ENCODE assay signal across 28 cellular contexts in genomic region chr12:41910578-41911331, GRCh38.
"Had no signal": no experiment of that assay in that cellular context is flagged by ENCODE, and none has a peak within 500 bp of the region (broad histone marks: within the 10 kb centered on the region; RNA-seq: fewer than 3 reads in every experiment).

No MANE protein-coding gene starts in this region.

- H3K4me1 Mint-ChIP-seq: immature natural killer cell; naive thymus-derived CD8-positive, alpha-beta T cell; nephron; stimulated activated naive CD8-positive, alpha-beta T cell treated with anti-CD3 and anti-CD28 coated beads, Interleukin-15, amount 100 ng/mL, for 72 hours had no signal

- H3K27me3 ChIP-seq: left lung, right atrium auricular region, right lobe of liver, thyroid gland, transverse colon, upper lobe of left lung, vagina had no signal

- DNase-seq: hypothalamus; immature natural killer cell; kidney; left colon; left lung; lower lobe of right lung; mammary epithelial cell; mesenchymal stem cell; naive thymus-derived CD8-positive, alpha-beta T cell; occipital lobe; psoas muscle; right lobe of liver; stimulated activated CD4-positive, alpha-beta T cell treated with anti-CD3 and anti-CD28 coated beads, Interleukin-1b, Interleukin-23, amount 100 ng/mL, for 48 hours; stimulated activated CD4-positive, alpha-beta T cell treated with anti-CD3 and anti-CD28 coated beads, Interleukin-2, amount 100 ng/mL, for 48 hours; stimulated activated CD4-positive, alpha-beta T cell treated with anti-CD3 and anti-CD28 coated beads, Interleukin-4, amount 100 ng/mL, for 4 hours; stimulated activated CD8-positive, alpha-beta memory T cell treated with anti-CD3 and anti-CD28 coated beads, Interleukin-4, amount 100 ng/mL, for 48 hours; stimulated activated naive CD4-positive, alpha-beta T cell treated with Interleukin-2 at 50 U/mL for 16 hours; stimulated activated naive CD8-positive, alpha-beta T cell treated with anti-CD3 and anti-CD28 coated beads, Interleukin-15, amount 100 ng/mL, for 72 hours; substantia nigra; thyroid gland; transverse colon; upper lobe of left lung had no signal

- ATAC-seq: left colon; left lung; lower lobe of right lung; naive thymus-derived CD8-positive, alpha-beta T cell; psoas muscle; right lobe of liver; stimulated activated memory B cell treated with anti-CD40 and anti-IgM and Interleukin-4, amounts not matched to agents 10 μg/mL and 1 μg/mL and 100 μg/mL, for 72 hours; stimulated activated naive CD8-positive, alpha-beta T cell treated with anti-CD3 and anti-CD28 coated beads, Interleukin-15, amount 100 ng/mL, for 72 hours had no signal

- H3K36me3 Mint-ChIP-seq: immature natural killer cell; naive thymus-derived CD8-positive, alpha-beta T cell; stimulated activated memory B cell treated with anti-CD40 and anti-IgM and Interleukin-4, amounts not matched to agents 10 μg/mL and 1 μg/mL and 100 μg/mL, for 72 hours had no signal

- H3K27ac Mint-ChIP-seq: immature natural killer cell; naive thymus-derived CD8-positive, alpha-beta T cell; nephron; stimulated activated memory B cell treated with anti-CD40 and anti-IgM and Interleukin-4, amounts not matched to agents 10 μg/mL and 1 μg/mL and 100 μg/mL, for 72 hours; stimulated activated naive CD8-positive, alpha-beta T cell treated with anti-CD3 and anti-CD28 coated beads, Interleukin-15, amount 100 ng/mL, for 72 hours had no signal

- H3K4me1 ChIP-seq: left lung, lower lobe of right lung, parathyroid adenoma, psoas muscle, right atrium auricular region, right lobe of liver, thyroid gland, transverse colon, upper lobe of left lung, vagina had no signal

- H3K27ac ChIP-seq: left lung, lower lobe of right lung, parathyroid adenoma, psoas muscle, right atrium auricular region, right lobe of liver, thyroid gland, transverse colon, upper lobe of left lung, vagina had no signal

- H3K4me3 Mint-ChIP-seq: immature natural killer cell; naive thymus-derived CD8-positive, alpha-beta T cell; nephron; neural crest cell; stimulated activated memory B cell treated with anti-CD40 and anti-IgM and Interleukin-4, amounts not matched to agents 10 μg/mL and 1 μg/mL and 100 μg/mL, for 72 hours; stimulated activated naive CD8-positive, alpha-beta T cell treated with anti-CD3 and anti-CD28 coated beads, Interleukin-15, amount 100 ng/mL, for 72 hours had no signal

- H3K9me3 Mint-ChIP-seq: immature natural killer cell; naive thymus-derived CD8-positive, alpha-beta T cell; stimulated activated naive CD8-positive, alpha-beta T cell treated with anti-CD3 and anti-CD28 coated beads, Interleukin-15, amount 100 ng/mL, for 72 hours had no signal
